8 cellular contexts compared by ENCODE assay signal in genomic region chr18:61724532-61724931, GRCh38.
"Had no signal": no experiment of that assay in that cellular context is flagged by ENCODE, and none has a peak within 500 bp of the region (broad histone marks: within the 10 kb centered on the region; RNA-seq: fewer than 3 reads in every experiment).

No MANE protein-coding gene starts in this region.

- DNase-seq: GDM1, GF-D8 had no signal

- FAIRE-seq: G401.6, GM12878, GM12891, GM12892, GM18507, GM19239 had no signal

- ATAC-seq: GM12878 had no signal

- H3K4me3 ChIP-seq: GM12878 had no signal
